ENCODE assay signal across 15 cellular contexts in the genomic region with DNA sequence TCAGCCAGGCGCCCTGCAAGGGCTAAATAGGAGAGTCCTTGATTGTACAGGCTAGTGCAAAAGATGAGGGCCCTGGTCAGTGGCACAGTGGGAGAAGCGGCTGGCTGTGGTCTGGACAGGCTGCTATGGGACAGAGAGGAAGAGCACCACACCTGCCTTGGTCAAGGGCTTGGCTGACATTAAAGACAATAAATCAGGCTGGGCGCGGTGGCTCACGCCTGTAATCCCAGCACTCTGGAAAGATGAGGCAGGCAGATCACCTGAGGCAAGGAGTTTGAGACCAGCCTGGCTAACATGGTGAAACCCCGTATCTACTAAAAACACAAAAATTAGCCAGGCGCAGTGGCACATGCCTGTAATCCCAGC.
A peak's percentile ranks its signal among the peaks of the same experiment; 100 is the strongest.
DNase-seq lines count a peak whose midpoint lies in the region; ATAC-seq and TF ChIP-seq lines count a peak whose summit lies in the region.
"Had no signal": no experiment of that assay in that cellular context is flagged by ENCODE, and none has a peak within 500 bp of the region (broad histone marks: within the 10 kb centered on the region; RNA-seq: fewer than 3 reads in every experiment).

No MANE protein-coding gene starts in this region.

- no peak for TF ChIP-seq POLR2A in esophagus muscularis mucosa (IDR thresholded peaks at IDR 0.05; ENCODE audit: low read depth)

- POLR2A ChIA-PET in CD4-positive, alpha-beta T cell (lab: Charles Lee): interaction anchor here (0.5 kb wide), 1 partner anchor 147 kb away, joined by 3 read pairs; no protein-coding TSS in a partner anchor

- H3K4me3 ChIP-seq in esophagus muscularis mucosa: no peak overlapping the region

- H3K9me3 ChIP-seq in CD4-positive, alpha-beta T cell (ENCODE audit: control insufficient read depth, low read length): no peaks in the 10 kb centered on the region
- no peaks in the 10 kb centered on the region for H3K9me3 ChIP-seq in esophagus muscularis mucosa

- peaks cover 32% of the 10 kb centered on the region for H3K4me1 Mint-ChIP-seq in CD4-positive, alpha-beta T cell (ENCODE audit: low read depth)
- H3K4me1 Mint-ChIP-seq in nephron progenitor cell: peaks cover 23% of the 10 kb centered on the region

- CTCF ChIA-PET in CD4-positive, alpha-beta T cell (lab: Charles Lee): no interaction called here

- TF ChIP-seq EP300 in esophagus muscularis mucosa (IDR thresholded peaks at IDR 0.05): no peak

- peaks cover 16 to 28% (median 20%) of the 10 kb centered on the region in 4 donors for H3K4me1 ChIP-seq in esophagus muscularis mucosa

- H3K9me3 Mint-ChIP-seq in CD4-positive, alpha-beta T cell: no peaks in the 10 kb centered on the region
- H3K9me3 Mint-ChIP-seq in nephron progenitor cell: no peaks in the 10 kb centered on the region
- H3K9me3 Mint-ChIP-seq: naive thymus-derived CD4-positive, alpha-beta T cell had no signal

- no peak for ATAC-seq in CD4-positive, alpha-beta T cell (ENCODE audit: poor library complexity)
- ATAC-seq in GM21367 (IDR thresholded peaks at IDR 0.05; ENCODE audit: unreplicated experiment): no peak
- ATAC-seq in HG02642 (IDR thresholded peaks at IDR 0.05; ENCODE audit: poor library complexity, unreplicated experiment): no peak
- ATAC-seq: naive thymus-derived CD4-positive, alpha-beta T cell had no signal

- no peak overlapping the region for H3K4me3 Mint-ChIP-seq in CD4-positive, alpha-beta T cell
- no peak overlapping the region for H3K4me3 Mint-ChIP-seq in nephron progenitor cell

- TF ChIP-seq CTCF in CD4-positive, alpha-beta T cell (IDR thresholded peaks at IDR 0.05): no peak
- TF ChIP-seq CTCF in esophagus muscularis mucosa (IDR thresholded peaks at IDR 0.05) (no peak), nephron progenitor cell (IDR thresholded peaks at IDR 0.05) (no peak)

- peak overlapping the region; percentile 25 for H3K27ac Mint-ChIP-seq in CD4-positive, alpha-beta T cell
- peak overlapping the region; percentile 94 for H3K27ac Mint-ChIP-seq in nephron progenitor cell

- H3K27me3 ChIP-seq in CD4-positive, alpha-beta T cell (ENCODE audit: control insufficient read depth, insufficient read depth, low read length): no peaks in the 10 kb centered on the region
- H3K27me3 ChIP-seq in esophagus muscularis mucosa: no peaks in the 10 kb centered on the region

- 91% methylated on average over 6 of the region's 7 CpGs for WGBS in esophagus muscularis mucosa

- no peak overlapping the region for H3K27ac ChIP-seq in CD4-positive, alpha-beta T cell (ENCODE audit: low read depth, low read length)
- H3K27ac ChIP-seq in esophagus muscularis mucosa (replicated peaks in 1 of 4) (peak overlapping the region; percentile 11 to 60 (median 48)), substantia nigra (ENCODE audit: low read depth, low read length, poor library complexity, severe bottlenecking) (no peak overlapping the region)

- DNase-seq in CD4-positive, alpha-beta T cell: no peak
- DNase-seq in NCI-H146 (lab: John Stamatoyannopoulos, UW): peak; percentile 53
- no peak for DNase-seq in esophagus muscularis mucosa (ENCODE audit: extremely low spot score)
- no peak for DNase-seq in nephron progenitor cell
- no peak for DNase-seq in substantia nigra (lab: John Stamatoyannopoulos, UW)
- no peak for DNase-seq in NCI-H446 treated with DMSO at 0.1 percent for 48 hours (lab: John Stamatoyannopoulos, UW)
- DNase-seq: activated T-cell treated with anti-CD3 and anti-CD28 coated beads, Interleukin-2, amount 50 U/mL, for 1 hour; Calu3; effector memory CD4-positive, alpha-beta T cell; naive thymus-derived CD4-positive, alpha-beta T cell; NCI-H1105 treated with DMSO at 0.1 percent for 48 hours; posterior cingulate gyrus; stimulated activated naive CD4-positive, alpha-beta T cell treated with Interleukin-2 at 50 U/mL for 16 hours had no signal

- peaks cover 23 to 94% (median 81%) of the 10 kb centered on the region in 4 donors for H3K36me3 ChIP-seq in esophagus muscularis mucosa

- no peaks in the 10 kb centered on the region for H3K27me3 Mint-ChIP-seq in CD4-positive, alpha-beta T cell
- peaks cover 2% of the 10 kb centered on the region for H3K27me3 Mint-ChIP-seq in nephron progenitor cell (ENCODE audit: low read depth, poor library complexity)
- H3K27me3 Mint-ChIP-seq: naive thymus-derived CD4-positive, alpha-beta T cell had no signal

- intact Hi-C loops in CD4-positive, alpha-beta T cell (cut with DNase I, micrococcal nuclease): loop anchor here in 1 of 2 experiments (10.0 kb wide), 1 partner anchor 93 kb away; no protein-coding TSS in a partner anchor
- intact Hi-C loops in esophagus muscularis mucosa (cut with DNase I): no loop called here

- H3K36me3 Mint-ChIP-seq in CD4-positive, alpha-beta T cell (ENCODE audit: low read depth): no peaks in the 10 kb centered on the region
- H3K36me3 Mint-ChIP-seq in nephron progenitor cell (ENCODE audit: low read depth): peaks cover 51% of the 10 kb centered on the region

Comparison
In these comparisons a context has a peak if more than half of its experiments do, and no peak if none do; other contexts are left out.
1. H3K27ac ChIP-seq: peak in esophagus muscularis mucosa (4 of 4); none in CD4-positive, alpha-beta T cell (single experiment) and substantia nigra (single experiment).